8 cellular contexts compared by ENCODE assay signal in genomic region chr11:72430743-72431570, GRCh38. TPM values are rescaled to one million over a fixed set of nuclear protein-coding genes. Genes with fewer than 3 reads are reported as not detected.
DNase-seq lines count a peak whose midpoint lies in the region; ATAC-seq, FAIRE-seq and TF ChIP-seq lines count a peak whose summit lies in the region.

No MANE protein-coding gene starts in this region.

- peak in 8 of 10 experiments; percentile 9 to 38 (median 17) for DNase-seq in CD4-positive, alpha-beta T cell
- DNase-seq in H54 (ENCODE audit: insufficient read length, low spot score) = peak; percentile 56
- DNase-seq in NOMO-1 treated with DMSO at 0.1 percent for 48 hours (lab: John Stamatoyannopoulos, UW; ENCODE audit: unreplicated experiment) = peak; percentile 43
- DNase-seq in activated T-helper 2 cell treated with anti-CD3 and anti-CD28 coated beads, Interferon-gamma antibody, Interleukin-2, Interleukin-4, amounts not matched to agents 10 μg/mL and 5 μg/mL and 100 μg/mL, durations not matched to agents 14 hours and 24 hours and 36 hours (ENCODE audit: low spot score) = peak; percentile 35
- DNase-seq in pancreas = peak in 1 of 6 donors; percentile 32
- no peak for DNase-seq in NCI-H1048 (lab: John Stamatoyannopoulos, UW)

- peak; percentile 67 for TF ChIP-seq CTCF in CD4-positive, alpha-beta T cell (IDR thresholded peaks at IDR 0.05)
- TF ChIP-seq CTCF in gastroesophageal sphincter (IDR thresholded peaks at IDR 0.05) = peak; percentile 69 to 78 (median 74)
- peak; percentile 28 to 69 (median 58) for TF ChIP-seq CTCF in pancreas (IDR thresholded peaks at IDR 0.05)

- 56 to 67% methylated on average over 1 to 3 of the region's 6 CpGs for WGBS in gastroesophageal sphincter (ENCODE audit: low coverage in 1 of 2), 2 donors
- WGBS in pancreas, 2 donors = 48% methylated on average over 6 of the region's 6 CpGs

- CTCF ChIA-PET in CD4-positive, alpha-beta T cell (lab: Charles Lee) = interaction anchor here (0.6 to 2.8 kb wide), 16 partner anchors 8 to 502 kb away, joined by 3 to 19 read pairs (median 4); partner anchors contain the start of genes RNF121 and XNDC1N

- H3K4me1 ChIP-seq in gastroesophageal sphincter = peaks cover 0 to 34% (median 7%) of the 10 kb centered on the region in 3 donors
- peaks cover 0 to 13% (median 0%) of the 10 kb centered on the region in 3 donors for H3K4me1 ChIP-seq in pancreas

- peak overlapping the region; percentile 58 for H3K27ac Mint-ChIP-seq in CD4-positive, alpha-beta T cell
- no peak overlapping the region for H3K27ac Mint-ChIP-seq in activated T-helper 2 cell treated with anti-CD3 and anti-CD28 coated beads, Interferon-gamma antibody, Interleukin-2, Interleukin-4, amounts not matched to agents 10 μg/mL and 5 μg/mL and 100 μg/mL, durations not matched to agents 14 hours and 24 hours and 36 hours

- POLR2A ChIA-PET in CD4-positive, alpha-beta T cell (lab: Charles Lee) = interaction anchor here (0.6 to 1.5 kb wide), 5 partner anchors 11 to 397 kb away, joined by 3 to 9 read pairs (median 3); no protein-coding TSS in a partner anchor

- H3K9me3 ChIP-seq in CD4-positive, alpha-beta T cell (ENCODE audit: control insufficient read depth, low read length) = no peaks in the 10 kb centered on the region
- H3K9me3 ChIP-seq in gastroesophageal sphincter = no peaks in the 10 kb centered on the region
- H3K9me3 ChIP-seq in pancreas = no peaks in the 10 kb centered on the region

- H3K9me3 Mint-ChIP-seq in CD4-positive, alpha-beta T cell = no peaks in the 10 kb centered on the region
- H3K9me3 Mint-ChIP-seq in activated T-helper 2 cell treated with anti-CD3 and anti-CD28 coated beads, Interferon-gamma antibody, Interleukin-2, Interleukin-4, amounts not matched to agents 10 μg/mL and 5 μg/mL and 100 μg/mL, durations not matched to agents 14 hours and 24 hours and 36 hours = no peaks in the 10 kb centered on the region

- peaks cover 44% of the 10 kb centered on the region for H3K4me1 Mint-ChIP-seq in CD4-positive, alpha-beta T cell (ENCODE audit: low read depth)
- H3K4me1 Mint-ChIP-seq in activated T-helper 2 cell treated with anti-CD3 and anti-CD28 coated beads, Interferon-gamma antibody, Interleukin-2, Interleukin-4, amounts not matched to agents 10 μg/mL and 5 μg/mL and 100 μg/mL, durations not matched to agents 14 hours and 24 hours and 36 hours (ENCODE audit: low read depth) = peaks cover 33% of the 10 kb centered on the region

- no peak overlapping the region for H3K27ac ChIP-seq in CD4-positive, alpha-beta T cell (ENCODE audit: low read depth, low read length)
- H3K27ac ChIP-seq in gastroesophageal sphincter (no peak overlapping the region), pancreas (no peak overlapping the region)

- no peak for TF ChIP-seq POLR2A in H54 (IDR thresholded peaks at IDR 0.05; ENCODE audit: low read depth, low read length)
- no peak for TF ChIP-seq POLR2A in gastroesophageal sphincter (IDR thresholded peaks at IDR 0.05)

- intact Hi-C loops in CD4-positive, alpha-beta T cell (cut with DNase I, micrococcal nuclease) = loop anchor here (1.0 to 10.0 kb wide), 12 partner anchors 98 to 1741 kb away; partner anchors contain the start of genes ATG16L2 (in 1 of the 2), C2CD3 (in 1 of the 2), INPPL1 (in 1 of the 2) and PPME1 (in 1 of the 2)
- intact Hi-C loops in activated T-helper 2 cell treated with anti-CD3 and anti-CD28 coated beads, Interferon-gamma antibody, Interleukin-2, Interleukin-4, amounts not matched to agents 10 μg/mL and 5 μg/mL and 100 μg/mL, durations not matched to agents 14 hours and 24 hours and 36 hours (cut with micrococcal nuclease) = loop anchor here (5.0 kb wide), 3 partner anchors 139 to 454 kb away; no protein-coding TSS in a partner anchor
- intact Hi-C loops in pancreas (cut with DNase I) = no loop called here

- H3K36me3 ChIP-seq in gastroesophageal sphincter (peaks cover 0 to 43% of the 10 kb centered on the region in 2 donors), pancreas (peaks cover 0 to 16% (median 0%) of the 10 kb centered on the region in 3 donors)

- FAIRE-seq in H54 (lab: Jason Lieb, UNC) (no peak), pancreas (lab: Jason Lieb, UNC) (no peak)

- TF ChIP-seq EP300 in gastroesophageal sphincter (IDR thresholded peaks at IDR 0.05) = no peak

- no peaks in the 10 kb centered on the region for H3K27me3 Mint-ChIP-seq in CD4-positive, alpha-beta T cell
- H3K27me3 Mint-ChIP-seq in activated T-helper 2 cell treated with anti-CD3 and anti-CD28 coated beads, Interferon-gamma antibody, Interleukin-2, Interleukin-4, amounts not matched to agents 10 μg/mL and 5 μg/mL and 100 μg/mL, durations not matched to agents 14 hours and 24 hours and 36 hours (ENCODE audit: low read depth) = no peaks in the 10 kb centered on the region

- no peak overlapping the region for H3K4me3 ChIP-seq in gastroesophageal sphincter
- H3K4me3 ChIP-seq in pancreas = no peak overlapping the region

- H3K4me3 Mint-ChIP-seq in CD4-positive, alpha-beta T cell = peak overlapping the region; percentile 7
- H3K4me3 Mint-ChIP-seq in activated T-helper 2 cell treated with anti-CD3 and anti-CD28 coated beads, Interferon-gamma antibody, Interleukin-2, Interleukin-4, amounts not matched to agents 10 μg/mL and 5 μg/mL and 100 μg/mL, durations not matched to agents 14 hours and 24 hours and 36 hours (ENCODE audit: low read depth) = peak overlapping the region; percentile 39

- H3K36me3 Mint-ChIP-seq in CD4-positive, alpha-beta T cell (ENCODE audit: low read depth) = peaks cover 39% of the 10 kb centered on the region
- H3K36me3 Mint-ChIP-seq in activated T-helper 2 cell treated with anti-CD3 and anti-CD28 coated beads, Interferon-gamma antibody, Interleukin-2, Interleukin-4, amounts not matched to agents 10 μg/mL and 5 μg/mL and 100 μg/mL, durations not matched to agents 14 hours and 24 hours and 36 hours (ENCODE audit: low read depth) = peaks cover 20% of the 10 kb centered on the region

- no peaks in the 10 kb centered on the region for H3K27me3 ChIP-seq in CD4-positive, alpha-beta T cell (ENCODE audit: control insufficient read depth, insufficient read depth, low read length)
- H3K27me3 ChIP-seq in gastroesophageal sphincter = no peaks in the 10 kb centered on the region
- H3K27me3 ChIP-seq in pancreas = no peaks in the 10 kb centered on the region

- ATAC-seq in CD4-positive, alpha-beta T cell (ENCODE audit: poor library complexity) = peak; percentile 16
- ATAC-seq in gastroesophageal sphincter (no peak), pancreas (peak in 3 of 4 donors; percentile 20 to 26 (median 24)), GM19324 (IDR thresholded peaks at IDR 0.05; ENCODE audit: low FRiP score, unreplicated experiment) (no peak)

RNA-seq across cellular contexts. Expression of gene CLPB, which starts 3.4 kb away (rescaled TPM):
- total RNA-seq in CD4-positive, alpha-beta T cell = 1 to 10 TPM; 8.7 TPM
- total RNA-seq in activated T-helper 2 cell treated with anti-CD3 and anti-CD28 coated beads, Interferon-gamma antibody, Interleukin-2, Interleukin-4, amounts not matched to agents 10 μg/mL and 5 μg/mL and 100 μg/mL, durations not matched to agents 14 hours and 24 hours and 36 hours = 38.2 and 40.6 TPM in 2 replicates
- 10 to 100 TPM; 19.4 to 30.4 (median 23.4) TPM for total RNA-seq in gastroesophageal sphincter
- total RNA-seq in pancreas = 10 to 100 TPM; 10.7 to 19.3 (median 15.6) TPM
- polyA plus RNA-seq in pancreas = 10 to 100 TPM in 1 of 2 donors, 1 to 10 TPM in 1; 5.1 to 10.3 TPM

Comparison
In these comparisons a context has a peak if more than half of its experiments do, and no peak if none do; other contexts are left out.
1. ATAC-seq: peak in CD4-positive, alpha-beta T cell (single experiment) and pancreas (3 of 4); none in gastroesophageal sphincter (single experiment) and GM19324 (single experiment).
2. intact Hi-C loops: an anchor here in CD4-positive, alpha-beta T cell (1.0 to 10.0 kb wide) and activated T-helper 2 cell treated with anti-CD3 and anti-CD28 coated beads, Interferon-gamma antibody, Interleukin-2, Interleukin-4, amounts not matched to agents 10 μg/mL and 5 μg/mL and 100 μg/mL, durations not matched to agents 14 hours and 24 hours and 36 hours (5.0 kb wide); none called in pancreas.
3. Peak in every context shown above with its lines, with median percentiles within 50 percentile points of each other: CTCF ChIP-seq.